ENCODE assay signal across 31 cellular contexts in genomic region chr12:115485967-115486366, GRCh38.
"Had no signal": no experiment of that assay in that cellular context is flagged by ENCODE, and none has a peak within 500 bp of the region (broad histone marks: within the 10 kb centered on the region; RNA-seq: fewer than 3 reads in every experiment).

No MANE protein-coding gene starts in this region.

- H3K4me3 Mint-ChIP-seq: activated CD4-positive, alpha-beta memory T cell treated with anti-CD3 and anti-CD28 coated beads for 36 hours; activated naive CD4-positive, alpha-beta T cell treated with anti-CD3 and anti-CD28 coated beads, Interleukin-2, amount 10 ng/mL, durations not matched to agents 7 days and 5 days; activated naive CD8-positive, alpha-beta T cell treated with anti-CD3 and anti-CD28 coated beads, Interleukin-2, amount 10 ng/mL, durations not matched to agents 7 days and 5 days; activated T-helper 1 cell treated with anti-CD3 and anti-CD28 coated beads, Interleukin-12 subunit alpha, Interleukin-12 subunit beta, Interleukin-2, Interleukin-4 antibody, amounts not matched to agents 30 ng/mL and 10 ng/mL and 1 ng/mL, durations not matched to agents 14 hours and 24 hours and 36 hours; naive thymus-derived CD8-positive, alpha-beta T cell; T-helper 1 cell treated with Interleukin-12 subunit alpha and Interleukin-12 subunit beta and Interleukin-4 antibody, amounts not matched to agents 30 μg/mL and 1 μg/mL, for 36 hours had no signal

- ATAC-seq: activated CD4-positive, CD25-positive, alpha-beta regulatory T cell treated with anti-CD3 and anti-CD28 coated beads, Interleukin-2, amount 50 U/mL, for 24 hours; left colon; naive thymus-derived CD8-positive, alpha-beta T cell had no signal

- H3K4me3 ChIP-seq: ascending aorta, cardiac muscle cell, esophagus squamous epithelium, ovary, suprapubic skin, tibial artery had no signal

- H3K27ac Mint-ChIP-seq: activated CD4-positive, alpha-beta memory T cell treated with anti-CD3 and anti-CD28 coated beads for 36 hours; activated naive CD4-positive, alpha-beta T cell treated with anti-CD3 and anti-CD28 coated beads, Interleukin-2, amount 10 ng/mL, durations not matched to agents 7 days and 5 days; activated naive CD8-positive, alpha-beta T cell treated with anti-CD3 and anti-CD28 coated beads, Interleukin-2, amount 10 ng/mL, durations not matched to agents 7 days and 5 days; activated T-helper 1 cell treated with anti-CD3 and anti-CD28 coated beads, Interleukin-12 subunit alpha, Interleukin-12 subunit beta, Interleukin-2, Interleukin-4 antibody, amounts not matched to agents 30 ng/mL and 10 ng/mL and 1 ng/mL, durations not matched to agents 14 hours and 24 hours and 36 hours; naive thymus-derived CD8-positive, alpha-beta T cell; progenitor cell of endocrine pancreas; T-helper 1 cell treated with Interleukin-12 subunit alpha and Interleukin-12 subunit beta and Interleukin-4 antibody, amounts not matched to agents 30 μg/mL and 1 μg/mL, for 36 hours had no signal

- FAIRE-seq: endometrium, frontal cortex, kidney, TTC549 had no signal

- H3K36me3 ChIP-seq: ascending aorta, cardiac muscle cell, esophagus squamous epithelium, ovary, suprapubic skin, tibial artery, WERI-Rb-1 had no signal

- DNase-seq: activated CD4-positive, alpha-beta memory T cell treated with anti-CD3 and anti-CD28 coated beads for 36 hours; activated CD4-positive, alpha-beta T cell treated with anti-CD3 and anti-CD28 coated beads for 48 hours; activated CD8-positive, alpha-beta memory T cell treated with anti-CD3 and anti-CD28 coated beads, Interleukin-2, amount 50 U/mL, for 4 hours; activated gamma-delta T cell; activated naive CD4-positive, alpha-beta T cell treated with anti-CD3 and anti-CD28 coated beads, Interleukin-2, amount 10 ng/mL, durations not matched to agents 7 days and 5 days; activated naive CD8-positive, alpha-beta T cell treated with anti-CD3 and anti-CD28 coated beads, Interleukin-2, amount 10 ng/mL, durations not matched to agents 7 days and 5 days; activated T-cell treated with anti-CD3 and anti-CD28 coated beads, Interleukin-2, amount 50 U/mL, for 1 hour; esophagus squamous epithelium; hippocampal formation; kidney; left colon; naive thymus-derived CD8-positive, alpha-beta T cell; ovary; stimulated activated CD4-positive, alpha-beta T cell treated with anti-CD3 and anti-CD28 coated beads, Interleukin-15, amount 100 ng/mL, for 24 hours; stimulated activated naive CD4-positive, alpha-beta T cell; SW 1271; T-helper 9 cell; tibial artery; WERI-Rb-1 had no signal

- H3K27me3 ChIP-seq: ascending aorta, ovary, suprapubic skin had no signal

- H3K27me3 Mint-ChIP-seq: activated CD4-positive, alpha-beta memory T cell treated with anti-CD3 and anti-CD28 coated beads for 36 hours; activated naive CD4-positive, alpha-beta T cell treated with anti-CD3 and anti-CD28 coated beads, Interleukin-2, amount 10 ng/mL, durations not matched to agents 7 days and 5 days; activated naive CD8-positive, alpha-beta T cell treated with anti-CD3 and anti-CD28 coated beads, Interleukin-2, amount 10 ng/mL, durations not matched to agents 7 days and 5 days had no signal

- H3K4me1 Mint-ChIP-seq: activated naive CD4-positive, alpha-beta T cell treated with anti-CD3 and anti-CD28 coated beads, Interleukin-2, amount 10 ng/mL, durations not matched to agents 7 days and 5 days; activated naive CD8-positive, alpha-beta T cell treated with anti-CD3 and anti-CD28 coated beads, Interleukin-2, amount 10 ng/mL, durations not matched to agents 7 days and 5 days; naive thymus-derived CD8-positive, alpha-beta T cell had no signal

- H3K9me3 ChIP-seq: ascending aorta, esophagus squamous epithelium, ovary, suprapubic skin, tibial artery had no signal

- H3K4me1 ChIP-seq: ascending aorta, esophagus squamous epithelium, suprapubic skin, tibial artery had no signal

- H3K27ac ChIP-seq: ascending aorta, cardiac muscle cell, epithelial cell of prostate, esophagus squamous epithelium, ovary, suprapubic skin, tibial artery, WERI-Rb-1 had no signal

- H3K36me3 Mint-ChIP-seq: activated CD4-positive, alpha-beta memory T cell treated with anti-CD3 and anti-CD28 coated beads for 36 hours; activated naive CD4-positive, alpha-beta T cell treated with anti-CD3 and anti-CD28 coated beads, Interleukin-2, amount 10 ng/mL, durations not matched to agents 7 days and 5 days; activated naive CD8-positive, alpha-beta T cell treated with anti-CD3 and anti-CD28 coated beads, Interleukin-2, amount 10 ng/mL, durations not matched to agents 7 days and 5 days; brain had no signal
